17 cellular contexts compared by ENCODE assay signal in genomic region chr4:5366421-5366820, GRCh38.
DNase-seq lines count a peak whose midpoint lies in the region; ATAC-seq and TF ChIP-seq lines count a peak whose summit lies in the region.
"Had no signal": no experiment of that assay in that cellular context is flagged by ENCODE, and none has a peak within 500 bp of the region (broad histone marks: within the 10 kb centered on the region; RNA-seq: fewer than 3 reads in every experiment).

No MANE protein-coding gene starts in this region.

- H3K36me3 Mint-ChIP-seq in activated naive CD8-positive, alpha-beta T cell treated with anti-CD3 and anti-CD28 coated beads, Interleukin-2, amount 50 U/mL, for 24 hours (ENCODE audit: low read depth) = no peaks in the 10 kb centered on the region
- no peaks in the 10 kb centered on the region for H3K36me3 Mint-ChIP-seq in WTC11

- H3K4me3 ChIP-seq in HCT116 (replicated peaks in 1 of 2; ENCODE audit: low read depth in 1 of 2, low read length in 2 of 2) (no peak overlapping the region), adipocyte (ENCODE audit: low read length) (no peak overlapping the region)
- H3K4me3 ChIP-seq: transverse colon had no signal

- H2AFZ ChIP-seq in HCT116 (ENCODE audit: low read depth, low read length, poor library complexity, severe bottlenecking) = no peak overlapping the region

- TF ChIP-seq POLR2A in HCT116 (IDR thresholded peaks at IDR 0.05; ENCODE audit: borderline replicate concordance, extremely low read depth, insufficient read depth, insufficient read length) = no peak

- no TSS peak for BruUV-seq in HCT116 (replicated peaks; lab: Mats Ljungman, UMichigan)

- DNase-seq in AG08395 (ENCODE audit: low spot score) (peak; percentile 59), HCT116 (ENCODE audit: low read depth, low spot score) (no peak), adipocyte (ENCODE audit: low read depth) (peak; percentile 46), iris pigment epithelial cell (ENCODE audit: low read depth) (peak; percentile 22), NCI-H2171 treated with DMSO at 0.1 percent for 48 hours (lab: John Stamatoyannopoulos, UW) (no peak), WTC11 (ENCODE audit: low spot score) (no peak)
- no peak for DNase-seq in activated naive CD8-positive, alpha-beta T cell treated with anti-CD3 and anti-CD28 coated beads, Interleukin-2, amount 50 U/mL, for 24 hours
- no peak for DNase-seq in activated CD4-positive, CD25-positive, alpha-beta regulatory T cell treated with anti-CD3 and anti-CD28 coated beads, Interleukin-2, amount 50 U/mL, for 72 hours
- DNase-seq: effector memory CD4-positive, alpha-beta T cell; KG1; NCI-H1417 treated with DMSO at 0.1 percent for 48 hours; NCI-H446; OCI-M1; stimulated activated CD4-positive, alpha-beta T cell treated with anti-CD3 and anti-CD28 coated beads, Interleukin-4, amount 100 ng/mL, for 4 hours had no signal

- CTCF ChIA-PET in HCT116 (lab: Charles Lee) = no interaction called here
- CTCF ChIA-PET in WTC11 (lab: Charles Lee) = interaction anchor here (0.5 kb wide), 1 partner anchor 209 kb away, joined by 3 read pairs; no protein-coding TSS in a partner anchor

- H3K9me2 ChIP-seq in HCT116 (ENCODE audit: insufficient read depth) = no peaks in the 10 kb centered on the region

- peak overlapping the region; percentile 51 for H3K4me2 ChIP-seq in HCT116 (ENCODE audit: low read length)

- H3K9me3 ChIP-seq in HCT116 (ENCODE audit: control insufficient read depth in 1 of 2, insufficient read depth in 1 of 2, low read depth in 1 of 2, low read length in 2 of 2) = no peaks in the 10 kb centered on the region
- no peaks in the 10 kb centered on the region for H3K9me3 ChIP-seq in adipocyte (ENCODE audit: control insufficient read depth, low read length)
- H3K9me3 ChIP-seq: transverse colon had no signal

- RAD21 ChIA-PET in HCT116 (lab: Charles Lee; ENCODE audit: low non-redundant PET in 1 of 2, low total read pairs in 2 of 2, uncharacterized antibody in 2 of 2, unreplicated experiment in 2 of 2) = no interaction called here

- peaks cover 0 to 32% of the 10 kb centered on the region in 2 experiments; a peak in 2 of 4 replicates for H3K4me1 ChIP-seq in HCT116 (ENCODE audit: control insufficient read depth in 1 of 2, insufficient read depth in 2 of 2, low read length in 2 of 2)
- H3K4me1 ChIP-seq in adipocyte (ENCODE audit: control insufficient read depth, insufficient read depth, low read length) = peaks cover 19% of the 10 kb centered on the region
- H3K4me1 ChIP-seq: transverse colon had no signal

- intact Hi-C loops in HCT116 (cut with micrococcal nuclease) = no loop called here

- H3K9me3 Mint-ChIP-seq in activated naive CD8-positive, alpha-beta T cell treated with anti-CD3 and anti-CD28 coated beads, Interleukin-2, amount 50 U/mL, for 24 hours = peaks cover 4% of the 10 kb centered on the region
- H3K9me3 Mint-ChIP-seq in WTC11 = no peaks in the 10 kb centered on the region
- H3K9me3 Mint-ChIP-seq: H9 had no signal

- no peaks in the 10 kb centered on the region for H3K4me1 Mint-ChIP-seq in activated naive CD8-positive, alpha-beta T cell treated with anti-CD3 and anti-CD28 coated beads, Interleukin-2, amount 50 U/mL, for 24 hours
- H3K4me1 Mint-ChIP-seq in WTC11 = peaks cover 7% of the 10 kb centered on the region

- TF ChIP-seq CTCF in HCT116 (IDR thresholded peaks at IDR 0.05 in 2 of 3, conservative IDR thresholded peaks at IDR 0.05 in 1 of 3; ENCODE audit: borderline replicate concordance in 1 of 3, insufficient read depth in 1 of 3, low read depth in 2 of 3, low read length in 2 of 3) = no peak
- TF ChIP-seq CTCF in WTC11 (IDR thresholded peaks at IDR 0.05) = no peak

- H3K36me3 ChIP-seq in HCT116 (ENCODE audit: control insufficient read depth in 1 of 2, insufficient read depth in 2 of 2, low read length in 2 of 2) (no peaks in the 10 kb centered on the region), adipocyte (ENCODE audit: control insufficient read depth, insufficient read depth, low read length, severe bottlenecking) (no peaks in the 10 kb centered on the region)
- H3K36me3 ChIP-seq: transverse colon had no signal

- no peak overlapping the region for H3K27ac ChIP-seq in HCT116 (ENCODE audit: low read depth, low read length)
- H3K27ac ChIP-seq: transverse colon had no signal

- H3K79me2 ChIP-seq in HCT116 (ENCODE audit: insufficient read depth, low read length) = no peaks in the 10 kb centered on the region

- no peak overlapping the region for H3K27ac Mint-ChIP-seq in activated naive CD8-positive, alpha-beta T cell treated with anti-CD3 and anti-CD28 coated beads, Interleukin-2, amount 50 U/mL, for 24 hours
- no peak overlapping the region for H3K27ac Mint-ChIP-seq in WTC11
- H3K27ac Mint-ChIP-seq: H9 had no signal

- H4K20me1 ChIP-seq in HCT116 (ENCODE audit: insufficient read depth) = no peaks in the 10 kb centered on the region

- POLR2A ChIA-PET in HCT116 (lab: Charles Lee) = no interaction called here
- POLR2A ChIA-PET in WTC11 (lab: Charles Lee) = no interaction called here

- no peaks in the 10 kb centered on the region for H3K27me3 ChIP-seq in HCT116 (ENCODE audit: insufficient read depth, low read length)
- H3K27me3 ChIP-seq in adipocyte (replicated peaks; ENCODE audit: control insufficient read depth, insufficient read depth, low read length) = peaks cover 3% of the 10 kb centered on the region
- H3K27me3 ChIP-seq: transverse colon had no signal

- H3K27me3 Mint-ChIP-seq in activated naive CD8-positive, alpha-beta T cell treated with anti-CD3 and anti-CD28 coated beads, Interleukin-2, amount 50 U/mL, for 24 hours = no peaks in the 10 kb centered on the region
- peaks cover 3% of the 10 kb centered on the region; the same call in 1 of the 2 replicates for H3K27me3 Mint-ChIP-seq in WTC11 (ENCODE audit: low read depth)

- TF ChIP-seq RAD21 in HCT116 (IDR thresholded peaks at IDR 0.05; ENCODE audit: low read depth) = no peak

- H3K4me3 Mint-ChIP-seq in activated naive CD8-positive, alpha-beta T cell treated with anti-CD3 and anti-CD28 coated beads, Interleukin-2, amount 50 U/mL, for 24 hours = no peak overlapping the region
- H3K4me3 Mint-ChIP-seq in WTC11 = no peak overlapping the region
- H3K4me3 Mint-ChIP-seq: H9 had no signal

- ATAC-seq in HCT116 (0 out of 2 replicates have a peak, but pooled peaks have one; percentile 45), WTC11 (no peak)
- no peak for ATAC-seq in activated naive CD8-positive, alpha-beta T cell treated with anti-CD3 and anti-CD28 coated beads, Interleukin-2, amount 50 U/mL, for 24 hours
- ATAC-seq: sciatic nerve had no signal

- H3K9ac ChIP-seq in HCT116 (ENCODE audit: low read length) (no peak overlapping the region), adipocyte (ENCODE audit: low read length) (no peak overlapping the region)

TF ChIP-seq in HCT116, 20 proteins besides CTCF, POLR2A, EP300 and RAD21 (continues in another document):
- no peak for TF ChIP-seq POLR2AphosphoS5 (IDR thresholded peaks at IDR 0.05; ENCODE audit: low read depth, low read length)
- TF ChIP-seq SP1 (IDR thresholded peaks at IDR 0.05; ENCODE audit: low read depth) = no peak
- no peak for TF ChIP-seq ATF3 (IDR thresholded peaks at IDR 0.05)
- TF ChIP-seq SRF (IDR thresholded peaks at IDR 0.05; ENCODE audit: low read depth) = no peak
- no peak for TF ChIP-seq TCF7L2 (IDR thresholded peaks at IDR 0.05; ENCODE audit: borderline replicate concordance, extremely low read depth, insufficient read depth, insufficient read length)
- TF ChIP-seq EZH2phosphoT487 (IDR thresholded peaks at IDR 0.05; ENCODE audit: borderline replicate concordance) = no peak
- no peak for TF ChIP-seq FOSL1 (IDR thresholded peaks at IDR 0.05; ENCODE audit: low read depth)
- TF ChIP-seq EGR1 (IDR thresholded peaks at IDR 0.05; ENCODE audit: low read depth) = no peak
- TF ChIP-seq CBX3 (IDR thresholded peaks at IDR 0.05; ENCODE audit: low read depth) = no peak
- TF ChIP-seq YY1 (IDR thresholded peaks at IDR 0.05; ENCODE audit: extremely low read depth, insufficient replicate concordance, low read depth, low read length) = no peak

TF ChIP-seq in WTC11, 78 proteins besides CTCF, POLR2A, EP300 and RAD21:
- TF ChIP-seq CBFB (CRISPR knock-in tag; IDR thresholded peaks at IDR 0.05; ENCODE audit: low read depth) = no peak
- TF ChIP-seq E2F1 (CRISPR knock-in tag; IDR thresholded peaks at IDR 0.05) = no peak
- TF ChIP-seq FOXJ3 (CRISPR knock-in tag; IDR thresholded peaks at IDR 0.05; ENCODE audit: borderline replicate concordance) = no peak
- no peak for TF ChIP-seq FOXP1 (CRISPR knock-in tag; IDR thresholded peaks at IDR 0.05; ENCODE audit: borderline replicate concordance)
- TF ChIP-seq ERG (CRISPR knock-in tag; IDR thresholded peaks at IDR 0.05) = no peak
- TF ChIP-seq MAX (CRISPR knock-in tag; IDR thresholded peaks at IDR 0.05) = no peak

Comparison
In these comparisons a context has a peak if more than half of its experiments do, and no peak if none do; other contexts are left out.
1. DNase-seq: peak in AG08395 (single experiment), adipocyte (single experiment) and iris pigment epithelial cell (single experiment); none in HCT116 (single experiment), NCI-H2171 treated with DMSO at 0.1 percent for 48 hours (single experiment), activated naive CD8-positive, alpha-beta T cell treated with anti-CD3 and anti-CD28 coated beads, Interleukin-2, amount 50 U/mL, for 24 hours (single experiment), WTC11 (single experiment) and activated CD4-positive, CD25-positive, alpha-beta regulatory T cell treated with anti-CD3 and anti-CD28 coated beads, Interleukin-2, amount 50 U/mL, for 72 hours (single experiment).